Comparison of ENCODE assay signal across 8 cellular contexts in the genomic region with DNA sequence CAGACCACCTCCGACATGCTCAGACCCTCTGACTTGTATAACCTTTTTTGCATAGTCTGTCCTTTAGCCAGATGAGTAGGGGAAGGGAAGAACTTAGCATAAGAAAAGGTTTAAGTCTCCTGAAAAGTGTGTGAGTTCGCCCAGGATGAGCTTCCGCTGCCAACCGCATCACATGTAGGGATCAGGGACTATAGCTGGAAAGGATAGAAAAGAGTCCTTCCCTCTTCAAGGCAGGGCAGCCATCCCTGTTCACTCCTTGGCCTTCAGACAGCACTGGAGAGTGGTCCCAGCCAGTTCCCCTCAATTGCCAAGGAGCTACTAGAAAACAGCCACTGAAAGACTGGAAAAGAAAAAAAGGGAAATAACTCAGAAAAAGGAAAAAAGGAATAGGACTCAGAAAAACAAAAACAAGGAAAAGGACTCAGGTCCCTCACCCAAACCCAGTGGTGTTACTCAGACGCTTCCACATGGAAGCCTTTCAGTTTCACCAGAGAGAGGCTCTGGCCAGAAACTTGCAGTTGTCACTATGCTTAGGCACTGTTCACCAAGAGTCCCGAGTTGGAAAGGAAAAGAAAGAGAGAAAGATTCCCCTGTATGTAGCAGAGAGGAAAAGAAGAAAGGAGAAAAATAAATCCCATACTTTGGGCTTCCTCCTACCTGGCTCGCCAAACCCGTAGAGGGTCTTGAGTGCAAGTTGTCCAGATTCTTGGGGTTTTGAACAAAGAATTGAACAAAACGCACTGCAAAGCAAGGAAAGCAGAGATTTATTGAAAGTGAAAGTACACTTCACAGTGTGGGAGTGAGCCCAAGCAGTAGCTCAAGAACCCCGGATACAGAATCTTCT. TPM values are rescaled to one million over a fixed set of nuclear protein-coding genes. Genes with fewer than 3 reads are reported as not detected.
A peak's percentile ranks its signal among the peaks of the same experiment; 100 is the strongest.
DNase-seq lines count a peak whose midpoint lies in the region; ATAC-seq and TF ChIP-seq lines count a peak whose summit lies in the region.

No MANE protein-coding gene starts in this region.

- peak overlapping the region; percentile 95 for H3K4me2 ChIP-seq in Loucy (ENCODE audit: low read depth, low read length, poor library complexity, severe bottlenecking)
- peak overlapping the region; percentile 23 for H3K4me2 ChIP-seq in smooth muscle cell

- no peaks in the 10 kb centered on the region for H3K36me3 ChIP-seq in GM06990 (ENCODE audit: control insufficient read depth, insufficient read depth, low read length)
- H3K36me3 ChIP-seq in Loucy (ENCODE audit: insufficient read depth, low read length) = no peaks in the 10 kb centered on the region
- no peaks in the 10 kb centered on the region for H3K36me3 ChIP-seq in smooth muscle cell (ENCODE audit: low read depth)

- peak overlapping the region; percentile 51 for H3K4me3 ChIP-seq in GM06990 (replicated peaks; ENCODE audit: low read depth, low read length)
- H3K4me3 ChIP-seq in Loucy (ENCODE audit: low read length, poor library complexity, severe bottlenecking) = peak overlapping the region; percentile 76
- peak overlapping the region; percentile 2 for H3K4me3 ChIP-seq in epithelial cell of proximal tubule (ENCODE audit: low read depth, low read length)
- H3K4me3 ChIP-seq in smooth muscle cell = peak overlapping the region; percentile 9

- peaks cover 34% of the 10 kb centered on the region for H3K4me1 ChIP-seq in Loucy (ENCODE audit: insufficient read depth, low read length, poor library complexity, severe bottlenecking)
- H3K4me1 ChIP-seq in smooth muscle cell (ENCODE audit: low read depth) = peaks cover 7% of the 10 kb centered on the region

- H3K27ac ChIP-seq in smooth muscle cell (ENCODE audit: low read depth) = no peak overlapping the region

- DNase-seq in GM06990 (ENCODE audit: extremely low read depth, insufficient read length) = no peak
- no peak for DNase-seq in epithelial cell of proximal tubule (ENCODE audit: low read depth)
- DNase-seq in smooth muscle cell (lab: John Stamatoyannopoulos, UW; ENCODE audit: unreplicated experiment) = no peak
- no peak for DNase-seq in putamen (ENCODE audit: low spot score)
- DNase-seq in NCI-H1105 treated with DMSO at 0.1 percent for 48 hours (lab: John Stamatoyannopoulos, UW) = no peak

- H3K9me3 ChIP-seq in Loucy (ENCODE audit: insufficient read depth, low read depth, low read length) (no peaks in the 10 kb centered on the region), smooth muscle cell (replicated peaks; ENCODE audit: low read depth) (no peaks in the 10 kb centered on the region)

- H3K9ac ChIP-seq in Loucy (ENCODE audit: low read depth, low read length, poor library complexity, severe bottlenecking) (peak overlapping the region; percentile 74), smooth muscle cell (ENCODE audit: low read depth) (no peak overlapping the region)

- TF ChIP-seq CTCF in GM06990 (IDR thresholded peaks at IDR 0.05; ENCODE audit: insufficient read depth, low read length, poor library complexity, severe bottlenecking) = no peak
- TF ChIP-seq CTCF in Loucy (conservative IDR thresholded peaks at IDR 0.05; ENCODE audit: low read length) = no peak
- no peak for TF ChIP-seq CTCF in epithelial cell of proximal tubule (conservative IDR thresholded peaks at IDR 0.05; ENCODE audit: low read depth, low read length)
- no peak for TF ChIP-seq CTCF in smooth muscle cell (IDR thresholded peaks at IDR 0.05; ENCODE audit: borderline replicate concordance, insufficient read depth, poor library complexity, severe bottlenecking)

- ATAC-seq in HG03097 (IDR thresholded peaks at IDR 0.05; ENCODE audit: low FRiP score, unreplicated experiment) = no peak
- no peak for ATAC-seq in GM21367 (IDR thresholded peaks at IDR 0.05; ENCODE audit: unreplicated experiment)

- H3K27me3 ChIP-seq in GM06990 (replicated peaks; ENCODE audit: control insufficient read depth, insufficient read depth, low read length) = no peaks in the 10 kb centered on the region
- H3K27me3 ChIP-seq in Loucy (ENCODE audit: insufficient read depth, low read length, poor library complexity, severe bottlenecking) = no peaks in the 10 kb centered on the region
- H3K27me3 ChIP-seq in smooth muscle cell (ENCODE audit: low read depth) = no peaks in the 10 kb centered on the region

- 92% methylated on average over 10 of the region's 10 CpGs for WGBS in smooth muscle cell (ENCODE audit: low lambda C conversion rate)

- peak overlapping the region; percentile 76 for H2AFZ ChIP-seq in Loucy (ENCODE audit: low read length)
- H2AFZ ChIP-seq in smooth muscle cell (ENCODE audit: low read depth) = peak overlapping the region; percentile 63

- H3K79me2 ChIP-seq in Loucy (ENCODE audit: insufficient read depth, low read length) (peaks cover 13% of the 10 kb centered on the region), smooth muscle cell (ENCODE audit: low read depth) (no peaks in the 10 kb centered on the region)

- H4K20me1 ChIP-seq in Loucy (ENCODE audit: insufficient read depth, low read length, poor library complexity, severe bottlenecking) = no peaks in the 10 kb centered on the region
- H4K20me1 ChIP-seq in smooth muscle cell (ENCODE audit: low read depth) = no peaks in the 10 kb centered on the region

- H3F3A ChIP-seq in Loucy (ENCODE audit: low read depth) (peaks cover 14% of the 10 kb centered on the region), smooth muscle cell (ENCODE audit: low read depth) (peaks cover 2% of the 10 kb centered on the region)

- no peaks in the 10 kb centered on the region for H3K9me2 ChIP-seq in Loucy (replicated peaks; ENCODE audit: low read depth, low read length)

RNA-seq across cellular contexts. Expression of gene TM9SF2, which starts 5.6 kb away (rescaled TPM):
- total RNA-seq in epithelial cell of proximal tubule (96.1 and 114 TPM in 2 replicates), smooth muscle cell (272 and 332 TPM in 2 replicates)
- polyA plus RNA-seq in smooth muscle cell = 170 and 195 TPM in 2 replicates

Comparison
In these comparisons a context has a peak if more than half of its experiments do, and no peak if none do; other contexts are left out.
1. H3K4me3 ChIP-seq: peak in every context shown above with its lines; median percentile 76 in Loucy; 51 in GM06990; 9 in smooth muscle cell; 2 in epithelial cell of proximal tubule.